ENCODE assay signal across 8 cellular contexts in genomic region chr15:92277776-92278175, GRCh38.
DNase-seq lines count a peak whose midpoint lies in the region; ATAC-seq and TF ChIP-seq lines count a peak whose summit lies in the region.

No MANE protein-coding gene starts in this region.

- in situ Hi-C loops in astrocyte of the cerebellum (cut with HindIII; ENCODE audit: low sequenced_read_pairs) = no loop called here

- peak; percentile 43 for TF ChIP-seq CTCF in astrocyte of the cerebellum (IDR thresholded peaks at IDR 0.05; ENCODE audit: low read depth, low read length, missing control alignments)
- TF ChIP-seq CTCF in nephron (IDR thresholded peaks at IDR 0.05; ENCODE audit: unreplicated experiment in 3 of 3) = peak; percentile 27 to 37 (median 33)
- TF ChIP-seq CTCF in stomach (IDR thresholded peaks at IDR 0.05) = peak in 2 of 7 experiments; percentile 17 to 26

- H3K4me3 ChIP-seq in astrocyte of the cerebellum (ENCODE audit: low read depth, low read length) = no peak overlapping the region
- no peak overlapping the region for H3K4me3 ChIP-seq in stomach

- intact Hi-C loops in activated CD4-positive, alpha-beta T cell treated with anti-CD3 and anti-CD28 coated beads, Interleukin-2, amount 10 ng/mL, durations not matched to agents 24 days and 14 days (cut with micrococcal nuclease) = no loop called here
- intact Hi-C loops in stomach (cut with DNase I; ENCODE audit: low total_unique reads) = no loop called here

- H3K27ac Mint-ChIP-seq in activated CD4-positive, alpha-beta T cell treated with anti-CD3 and anti-CD28 coated beads, Interleukin-2, amount 10 ng/mL, durations not matched to agents 24 days and 14 days = no peak overlapping the region
- H3K27ac Mint-ChIP-seq in nephron = no peak overlapping the region

- H3K4me1 Mint-ChIP-seq in activated CD4-positive, alpha-beta T cell treated with anti-CD3 and anti-CD28 coated beads, Interleukin-2, amount 10 ng/mL, durations not matched to agents 24 days and 14 days = no peaks in the 10 kb centered on the region
- peaks cover 16% of the 10 kb centered on the region for H3K4me1 Mint-ChIP-seq in nephron

- H3K9me3 ChIP-seq in stomach = no peaks in the 10 kb centered on the region

- peaks cover 5% of the 10 kb centered on the region for H3K27me3 Mint-ChIP-seq in activated CD4-positive, alpha-beta T cell treated with anti-CD3 and anti-CD28 coated beads, Interleukin-2, amount 10 ng/mL, durations not matched to agents 24 days and 14 days
- H3K27me3 Mint-ChIP-seq in nephron (ENCODE audit: low read depth) = peaks cover 7% of the 10 kb centered on the region

- TF ChIP-seq EP300 in stomach (IDR thresholded peaks at IDR 0.05) = no peak

- H3K36me3 ChIP-seq in stomach = no peaks in the 10 kb centered on the region

- ATAC-seq in HG03469 (IDR thresholded peaks at IDR 0.05; ENCODE audit: unreplicated experiment) = peak; percentile 58
- ATAC-seq in GM21515 (IDR thresholded peaks at IDR 0.05; ENCODE audit: unreplicated experiment) = no peak

- H3K4me1 ChIP-seq in stomach = peaks cover 0 to 12% (median 0%) of the 10 kb centered on the region in 4 donors

- H3K27ac ChIP-seq in stomach = no peak overlapping the region

- peak; percentile 1 to 4 for DNase-seq in activated CD4-positive, alpha-beta T cell treated with anti-CD3 and anti-CD28 coated beads, Interleukin-2, amount 50 U/mL, for 48 hours
- no peak for DNase-seq in activated CD4-positive, alpha-beta T cell treated with anti-CD3 and anti-CD28 coated beads, Interleukin-2, amount 10 ng/mL, durations not matched to agents 24 days and 14 days
- peak; percentile 2 for DNase-seq in astrocyte of the cerebellum (ENCODE audit: low read depth)
- no peak for DNase-seq in stomach
- no peak for DNase-seq in HCEC 1CT

- 0 to 59% (median 50%) methylated on average over 1 of the region's 1 CpG for WGBS in stomach, 5 donors

- no peak overlapping the region for H3K4me3 Mint-ChIP-seq in activated CD4-positive, alpha-beta T cell treated with anti-CD3 and anti-CD28 coated beads, Interleukin-2, amount 10 ng/mL, durations not matched to agents 24 days and 14 days
- no peak overlapping the region for H3K4me3 Mint-ChIP-seq in nephron

- no peak for TF ChIP-seq POLR2A in stomach (IDR thresholded peaks at IDR 0.05)

- H3K27me3 ChIP-seq in stomach = peaks cover 0 to 11% (median 0%) of the 10 kb centered on the region in 3 donors

- no peaks in the 10 kb centered on the region for H3K36me3 Mint-ChIP-seq in activated CD4-positive, alpha-beta T cell treated with anti-CD3 and anti-CD28 coated beads, Interleukin-2, amount 10 ng/mL, durations not matched to agents 24 days and 14 days (ENCODE audit: low read depth)
- H3K36me3 Mint-ChIP-seq in nephron (ENCODE audit: low read depth) = no peaks in the 10 kb centered on the region

- no peaks in the 10 kb centered on the region for H3K9me3 Mint-ChIP-seq in activated CD4-positive, alpha-beta T cell treated with anti-CD3 and anti-CD28 coated beads, Interleukin-2, amount 10 ng/mL, durations not matched to agents 24 days and 14 days
- no peaks in the 10 kb centered on the region for H3K9me3 Mint-ChIP-seq in nephron

Comparison
In these comparisons a context has a peak if more than half of its experiments do, and no peak if none do; other contexts are left out.
1. DNase-seq: peak in activated CD4-positive, alpha-beta T cell treated with anti-CD3 and anti-CD28 coated beads, Interleukin-2, amount 50 U/mL, for 48 hours (2 of 2) and astrocyte of the cerebellum (single experiment); none in activated CD4-positive, alpha-beta T cell treated with anti-CD3 and anti-CD28 coated beads, Interleukin-2, amount 10 ng/mL, durations not matched to agents 24 days and 14 days (single experiment), stomach (single experiment) and HCEC 1CT (single experiment).